Comparison of ENCODE assay signal across 8 cellular contexts in genomic region chr20:50930139-50931047, GRCh38. TPM values are rescaled to one million over a fixed set of nuclear protein-coding genes. Genes with fewer than 3 reads are reported as not detected.
DNase-seq lines count a peak whose midpoint lies in the region; ATAC-seq and TF ChIP-seq lines count a peak whose summit lies in the region.

No MANE protein-coding gene starts in this region.

- H3K4me3 ChIP-seq in HL-60 (replicated peaks; ENCODE audit: insufficient read depth, low read length) (peak overlapping the region; percentile 80), esophagus squamous epithelium (peak overlapping the region; percentile 84 to 91 (median 89))

- H3K9me3 Mint-ChIP-seq in neural crest cell, result peaks cover 3% of the 10 kb centered on the region

- intact Hi-C loops in esophagus squamous epithelium (cut with DNase I), result loop anchor here (5.0 kb wide), 1 partner anchor 133 kb away; the partner anchor contains the start of gene BCAS4

- peak overlapping the region; percentile 99 for H3K27ac ChIP-seq in HL-60 (replicated peaks)
- peak overlapping the region; percentile 99 for H3K27ac ChIP-seq in esophagus squamous epithelium

- TF ChIP-seq CTCF in HL-60 (IDR thresholded peaks at IDR 0.05; ENCODE audit: insufficient read depth, low read length), result no peak
- TF ChIP-seq CTCF in esophagus squamous epithelium (IDR thresholded peaks at IDR 0.05), result no peak
- no peak for TF ChIP-seq CTCF in neural crest cell (conservative IDR thresholded peaks at IDR 0.05)

- ATAC-seq in HG02840 (IDR thresholded peaks at IDR 0.05; ENCODE audit: low FRiP score, unreplicated experiment), result no peak

- WGBS in esophagus squamous epithelium, 2 donors, result 0% methylated on average over 2 of the region's 97 CpGs

- H3K36me3 ChIP-seq in esophagus squamous epithelium, result peaks cover 0 to 46% (median 7%) of the 10 kb centered on the region in 3 donors

- TF ChIP-seq POLR2A in esophagus squamous epithelium (IDR thresholded peaks at IDR 0.05), result no peak

- peaks cover 13 to 55% (median 27%) of the 10 kb centered on the region in 3 donors for H3K4me1 ChIP-seq in esophagus squamous epithelium

- peaks cover 15% of the 10 kb centered on the region for H3K27me3 Mint-ChIP-seq in neural crest cell (ENCODE audit: low read depth)

- H3K9me3 ChIP-seq in esophagus squamous epithelium, result no peaks in the 10 kb centered on the region

- peaks cover 26% of the 10 kb centered on the region for H3K36me3 Mint-ChIP-seq in neural crest cell (ENCODE audit: low read depth)

- H3K27ac Mint-ChIP-seq in neural crest cell (ENCODE audit: unreplicated experiment), result peak overlapping the region; percentile 99

- peak; percentile 29 for DNase-seq in SKM-1 treated with dmso at 0.1 percent for 144 hours (lab: John Stamatoyannopoulos, UW; ENCODE audit: unreplicated experiment)
- no peak for DNase-seq in SKM-1 (lab: John Stamatoyannopoulos, UW; ENCODE audit: unreplicated experiment)
- no peak for DNase-seq in HL-60 (ENCODE audit: low read depth in 1 of 2, low spot score in 1 of 2)
- peak; percentile 15 for DNase-seq in activated CD4-positive, alpha-beta T cell treated with anti-CD3 and anti-CD28 coated beads, Interleukin-2, amount 50 U/mL, for 1 hour
- DNase-seq in esophagus squamous epithelium (lab: John Stamatoyannopoulos, UW), result no peak
- DNase-seq in neural crest cell (ENCODE audit: low read depth, low spot score), result peak; percentile 18
- no peak for DNase-seq in DMS153 treated with DMSO at 0.1 percent for 48 hours (lab: John Stamatoyannopoulos, UW; ENCODE audit: unreplicated experiment)

- H3K4me3 Mint-ChIP-seq in neural crest cell, result peak overlapping the region; percentile 100

- peaks cover 42% of the 10 kb centered on the region for H3K4me1 Mint-ChIP-seq in neural crest cell

- H3K27me3 ChIP-seq in HL-60 (ENCODE audit: insufficient read depth, poor library complexity, severe bottlenecking), result no peaks in the 10 kb centered on the region
- no peaks in the 10 kb centered on the region for H3K27me3 ChIP-seq in esophagus squamous epithelium

RNA-seq across cellular contexts. Expression of gene ADNP, which starts 0.8 kb away (rescaled TPM):
- total RNA-seq in esophagus squamous epithelium, result 10 to 100 TPM; 29.2 to 47.5 (median 32.8) TPM
- 132 and 140 TPM in 2 replicates for total RNA-seq in neural crest cell

RNA-seq across cellular contexts. Expression of gene DPM1, which starts 27.9 kb away (rescaled TPM):
- total RNA-seq in esophagus squamous epithelium, result 10 to 100 TPM; 28.7 to 62.0 (median 57.0) TPM
- 42.9 and 48.3 TPM in 2 replicates for total RNA-seq in neural crest cell

RNA-seq across cellular contexts. Expression of gene MOCS3, which starts 28.2 kb away (rescaled TPM):
- total RNA-seq in esophagus squamous epithelium (1 to 10 TPM; 4.1 to 6.7 (median 5.4) TPM), neural crest cell (6.1 and 6.5 TPM in 2 replicates)

Comparison
In these comparisons a context has a peak if more than half of its experiments do, and no peak if none do; other contexts are left out.
1. DNase-seq: peak in SKM-1 treated with dmso at 0.1 percent for 144 hours (single experiment), activated CD4-positive, alpha-beta T cell treated with anti-CD3 and anti-CD28 coated beads, Interleukin-2, amount 50 U/mL, for 1 hour (single experiment) and neural crest cell (single experiment); none in SKM-1 (single experiment), HL-60 (0 of 2), esophagus squamous epithelium (single experiment) and DMS153 treated with DMSO at 0.1 percent for 48 hours (single experiment).